12 cellular contexts compared by ENCODE assay signal in the genomic region with DNA sequence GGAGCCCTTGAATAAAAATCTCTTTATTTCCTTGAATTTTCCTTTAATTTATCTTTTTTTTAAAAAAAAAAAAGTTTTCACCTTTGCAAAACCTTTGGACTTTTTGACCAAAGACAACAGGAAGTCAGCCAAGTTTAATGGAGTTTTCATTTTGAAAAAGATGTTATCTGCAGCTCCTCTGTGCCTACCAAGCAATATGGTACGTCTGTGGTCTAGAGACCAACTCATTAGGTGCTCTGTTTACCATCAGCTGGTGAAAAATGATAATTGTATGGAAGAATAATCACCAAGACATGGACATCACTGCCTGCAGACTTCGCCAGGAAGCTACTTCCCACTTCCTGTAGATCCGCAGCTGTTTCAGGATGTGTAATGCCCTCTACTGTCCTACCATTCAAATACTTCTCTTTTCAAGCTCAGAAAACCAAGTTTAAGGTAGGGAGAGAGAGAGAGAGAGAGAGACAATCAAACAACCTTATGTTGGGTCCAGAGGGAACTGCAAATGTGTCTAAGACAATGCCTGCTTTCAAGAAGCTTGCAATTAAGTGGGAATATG. TPM values are rescaled to one million over a fixed set of nuclear protein-coding genes. Genes with fewer than 3 reads are reported as not detected.
DNase-seq lines count a peak whose midpoint lies in the region; ATAC-seq and TF ChIP-seq lines count a peak whose summit lies in the region.
"Had no signal": no experiment of that assay in that cellular context is flagged by ENCODE, and none has a peak within 500 bp of the region (broad histone marks: within the 10 kb centered on the region; RNA-seq: fewer than 3 reads in every experiment).

No MANE protein-coding gene starts in this region.

- H3K4me2 ChIP-seq in GM23248 (ENCODE audit: unreplicated experiment) (no peak overlapping the region), PC-3 (ENCODE audit: low read length) (no peak overlapping the region)

- H3K36me3 ChIP-seq in GM23248 (ENCODE audit: low read depth): no peaks in the 10 kb centered on the region
- H3K36me3 ChIP-seq in PC-3 (ENCODE audit: low read depth, low read length): no peaks in the 10 kb centered on the region
- H3K36me3 ChIP-seq: upper lobe of left lung had no signal

- H3K9me3 Mint-ChIP-seq in natural killer cell: no peaks in the 10 kb centered on the region

- no peak overlapping the region for H3K9ac ChIP-seq in GM23248
- no peak overlapping the region for H3K9ac ChIP-seq in PC-3 (ENCODE audit: low read length)

- no peaks in the 10 kb centered on the region for H3K4me1 ChIP-seq in GM23248 (ENCODE audit: insufficient read depth)
- H3K4me1 ChIP-seq in PC-3 (ENCODE audit: insufficient read depth, low read length): no peaks in the 10 kb centered on the region
- H3K4me1 ChIP-seq: upper lobe of left lung had no signal

- H3K4me1 Mint-ChIP-seq in natural killer cell: peaks cover 10 to 27% of the 10 kb centered on the region in 2 donors

- DNase-seq in AG20443 (ENCODE audit: low spot score) (peak; percentile 27), GM23248 (peak; percentile 19), PC-3 (peak; percentile 52), epithelial cell of proximal tubule (ENCODE audit: low read depth) (no peak), SKM-1 treated with dmso at 0.1 percent for 144 hours (lab: John Stamatoyannopoulos, UW; ENCODE audit: unreplicated experiment) (no peak), natural killer cell (no peak)
- DNase-seq in activated T-cell treated with anti-CD3 and anti-CD28 coated beads, Interleukin-2, amount 50 U/mL, for 48 hours: no peak
- DNase-seq: DMS79, NCI-H510A, upper lobe of left lung had no signal

- ATAC-seq in PC-3: peak; percentile 67
- no peak for ATAC-seq in GM19328 (IDR thresholded peaks at IDR 0.05; ENCODE audit: unreplicated experiment)
- ATAC-seq in natural killer cell: no peak

- no peaks in the 10 kb centered on the region for H3K9me3 ChIP-seq in GM23248 (ENCODE audit: low read depth)
- H3K9me3 ChIP-seq in PC-3 (ENCODE audit: low read length): no peaks in the 10 kb centered on the region
- H3K9me3 ChIP-seq: upper lobe of left lung had no signal

- no peaks in the 10 kb centered on the region for H4K20me1 ChIP-seq in GM23248 (ENCODE audit: insufficient read depth)
- no peaks in the 10 kb centered on the region for H4K20me1 ChIP-seq in PC-3 (ENCODE audit: low read length)

- no peak overlapping the region for H2AFZ ChIP-seq in GM23248
- peak overlapping the region; percentile 4; the same call in 1 of the 2 replicates for H2AFZ ChIP-seq in PC-3 (ENCODE audit: low read length)

- peak; percentile 54; the same call in 1 of the 2 replicates for TF ChIP-seq CTCF in PC-3 (conservative IDR thresholded peaks at IDR 0.05; ENCODE audit: low read depth, low read length)
- peak; percentile 42 for TF ChIP-seq CTCF in epithelial cell of proximal tubule (conservative IDR thresholded peaks at IDR 0.05; ENCODE audit: low read depth, low read length)
- TF ChIP-seq CTCF in natural killer cell (IDR thresholded peaks at IDR 0.05): no peak

- no peaks in the 10 kb centered on the region for H3K36me3 Mint-ChIP-seq in natural killer cell

- no peaks in the 10 kb centered on the region for H3F3A ChIP-seq in GM23248 (ENCODE audit: insufficient read depth)
- no peaks in the 10 kb centered on the region for H3F3A ChIP-seq in PC-3 (ENCODE audit: low read length, unreplicated experiment)

- peaks cover 0 to 15% of the 10 kb centered on the region in 2 donors for H3K27me3 Mint-ChIP-seq in natural killer cell (ENCODE audit: low read depth in 2 of 2)

- POLR2A ChIA-PET in PC-3 (lab: Charles Lee; ENCODE audit: unreplicated experiment): no interaction called here

- intact Hi-C loops in PC-3 (cut with micrococcal nuclease): no loop called here
- intact Hi-C loops in natural killer cell (cut with micrococcal nuclease): no loop called here

- 40 to 55% methylated on average over 3 of the region's 3 CpGs for WGBS in GM23248 (ENCODE audit: low coverage in 1 of 2, low lambda C conversion rate in 2 of 2, missing lambda C conversion rate in 2 of 2), 2 experiments

- H3K9me2 ChIP-seq in GM23248 (ENCODE audit: insufficient read depth) (no peaks in the 10 kb centered on the region), PC-3 (replicated peaks; ENCODE audit: low read length) (no peaks in the 10 kb centered on the region)

- H3K27ac Mint-ChIP-seq in natural killer cell: no peak overlapping the region
- H3K27ac Mint-ChIP-seq: activated naive CD4-positive, alpha-beta T cell treated with anti-CD3 and anti-CD28 coated beads, Interleukin-2, amount 50 U/mL, for 72 hours had no signal

- H3K27me3 ChIP-seq in GM23248 (replicated peaks; ENCODE audit: insufficient read depth) (no peaks in the 10 kb centered on the region), PC-3 (ENCODE audit: low read length) (no peaks in the 10 kb centered on the region)
- H3K27me3 ChIP-seq: upper lobe of left lung had no signal

- in situ Hi-C loops in GM23248 (cut with MboI): no loop called here

- BruUV-seq in PC-3 (replicated peaks; lab: Mats Ljungman, UMichigan): no TSS peak

- H3K79me2 ChIP-seq in GM23248 (ENCODE audit: insufficient read depth) (no peaks in the 10 kb centered on the region), PC-3 (ENCODE audit: low read length) (no peaks in the 10 kb centered on the region)

- H3K4me3 ChIP-seq in GM23248 (no peak overlapping the region), PC-3 (ENCODE audit: low read length) (no peak overlapping the region), epithelial cell of proximal tubule (ENCODE audit: low read depth, low read length) (no peak overlapping the region)
- H3K4me3 ChIP-seq: upper lobe of left lung had no signal

- no peak overlapping the region for H3K4me3 Mint-ChIP-seq in natural killer cell

- CTCF ChIA-PET in PC-3 (lab: Charles Lee): interaction anchor here (0.6 to 1.2 kb wide), 4 partner anchors 21 to 524 kb away, joined by 3 to 7 read pairs (median 5); partner anchors contain the start of gene CHCHD3

- H3K27ac ChIP-seq in GM23248 (no peak overlapping the region), PC-3 (ENCODE audit: low read length) (no peak overlapping the region)
- H3K27ac ChIP-seq: upper lobe of left lung had no signal

RNA-seq across cellular contexts. Expression of gene PLXNA4, which starts 18.7 kb away (rescaled TPM):
- 0.32 and 0.89 TPM in 2 replicates for total RNA-seq in GM23248 (2014; rRNA removed; shearing (Covaris generic))
- 0.01 TPM in 1 of 2 replicates, not detected in the other for polyA plus RNA-seq in GM23248 (2016; fragmentation: Nextera tagmentation; extraction: Ambion mirVana)
- 1.2 TPM in 2 replicates for total RNA-seq in PC-3 (2014; rRNA removed)
- not detected in 2 replicates for total RNA-seq in epithelial cell of proximal tubule
- 10 to 100 TPM in 2 of 3 donors, 1 to 10 TPM in 1; 5.1 to 15.3 (median 10.9) TPM for total RNA-seq in natural killer cell

Comparison
In these comparisons a context has a peak if more than half of its experiments do, and no peak if none do; other contexts are left out.
1. DNase-seq: peak in AG20443 (single experiment), GM23248 (single experiment) and PC-3 (single experiment); none in epithelial cell of proximal tubule (single experiment), SKM-1 treated with dmso at 0.1 percent for 144 hours (single experiment), natural killer cell (single experiment) and activated T-cell treated with anti-CD3 and anti-CD28 coated beads, Interleukin-2, amount 50 U/mL, for 48 hours (0 of 2).